In the genomic region with DNA sequence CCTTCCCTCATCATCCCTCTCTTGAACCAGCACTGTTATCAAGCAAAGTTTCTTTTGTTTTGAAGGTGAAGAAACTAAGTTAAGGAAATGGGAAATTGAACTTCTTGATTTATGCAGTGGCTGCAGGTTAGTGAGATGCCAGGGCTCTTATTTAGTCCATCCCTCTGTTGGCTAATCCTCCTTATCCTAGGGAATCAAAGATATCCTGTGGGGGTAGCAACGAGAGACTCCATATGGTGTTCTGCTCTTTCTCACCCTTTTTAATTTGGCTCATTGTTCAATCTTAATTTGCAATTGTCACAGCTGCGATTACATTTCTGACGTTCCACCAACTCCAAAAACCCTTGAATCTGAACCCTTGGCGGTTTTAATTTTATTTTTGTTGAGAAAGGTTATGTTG, we compare ENCODE assay signal across 1 cellular context.
TF ChIP-seq lines count a peak whose summit lies in the region.

No MANE protein-coding gene starts in this region.

TF ChIP-seq in GM23338, 12 proteins besides CTCF, POLR2A, EP300 and RAD21 (continued from another document):
- TF ChIP-seq ZNF462 (CRISPR knock-in tag; IDR thresholded peaks at IDR 0.05) = no peak
- no peak for TF ChIP-seq NANOG (IDR thresholded peaks at IDR 0.05; ENCODE audit: borderline replicate concordance)
- no peak for TF ChIP-seq ZNF331 (CRISPR knock-in tag; IDR thresholded peaks at IDR 0.05; ENCODE audit: low read depth)
